ENCODE assay signal across 1 cellular context in the genomic region with DNA sequence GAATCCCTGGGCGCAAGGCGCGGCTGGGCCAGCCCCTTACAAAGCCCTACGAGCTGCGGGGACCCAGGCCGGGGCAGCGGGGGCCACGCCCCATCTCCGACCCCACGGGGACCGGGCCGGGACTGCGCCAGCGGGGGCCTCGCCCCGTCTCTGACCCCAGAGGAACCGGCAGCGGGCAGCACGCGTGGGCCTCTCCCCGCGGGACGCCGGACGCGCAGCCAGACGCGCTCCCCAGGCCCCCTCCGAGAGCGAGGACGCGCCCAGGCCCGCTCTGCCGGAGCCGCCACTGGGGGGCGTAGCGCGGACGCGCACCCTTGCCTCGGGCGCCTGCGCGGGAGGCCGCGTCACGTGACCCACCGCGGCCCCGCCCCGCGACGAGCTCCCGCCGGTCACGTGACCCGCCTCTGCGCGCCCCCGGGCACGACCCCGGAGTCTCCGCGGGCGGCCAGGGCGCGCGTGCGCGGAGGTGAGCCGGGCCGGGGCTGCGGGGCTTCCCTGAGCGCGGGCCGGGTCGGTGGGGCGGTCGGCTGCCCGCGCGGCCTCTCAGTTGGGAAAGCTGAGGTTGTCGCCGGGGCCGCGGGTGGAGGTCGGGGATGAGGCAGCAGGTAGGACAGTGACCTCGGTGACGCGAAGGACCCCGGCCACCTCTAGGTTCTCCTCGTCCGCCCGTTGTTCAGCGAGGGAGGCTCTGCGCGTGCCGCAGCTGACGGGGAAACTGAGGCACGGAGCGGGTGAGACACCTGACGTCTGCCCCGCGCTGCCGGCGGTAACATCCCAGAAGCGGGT.
TF ChIP-seq lines count a peak whose summit lies in the region.

A gene (plus strand): TSS at position 422 of the 786 bp plus-strand sequence. CDS start 3,006 bp downstream, outside the sequence.

TF ChIP-seq in HepG2, 621 proteins besides CTCF, POLR2A, EP300 and RAD21 (continued from another document and continues in another):
- TF ChIP-seq, protein P1, sequence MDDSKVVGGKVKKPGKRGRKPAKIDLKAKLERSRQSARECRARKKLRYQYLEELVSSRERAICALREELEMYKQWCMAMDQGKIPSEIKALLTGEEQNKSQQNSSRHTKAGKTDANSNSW (CRISPR knock-in tag; IDR thresholded peaks at IDR 0.05; ENCODE audit: borderline replicate concordance) = 0 out of 2 replicates have a peak, but pooled peaks have one; percentile 16
- TF ChIP-seq EEA1 (CRISPR knock-in tag; IDR thresholded peaks at IDR 0.05; ENCODE audit: borderline replicate concordance) (peak; percentile 94), GABPB1 (CRISPR knock-in tag; IDR thresholded peaks at IDR 0.05) (peak; percentile 66), ZNF615 (CRISPR knock-in tag; IDR thresholded peaks at IDR 0.05; ENCODE audit: borderline replicate concordance) (no peak), ZNF546 (CRISPR knock-in tag; conservative IDR thresholded peaks at IDR 0.05) (0 out of 2 replicates have a peak, but pooled peaks have one; percentile 37), ARID2 (CRISPR knock-in tag; IDR thresholded peaks at IDR 0.05; ENCODE audit: borderline replicate concordance) (peak; percentile 55; the same call in 1 of the 2 replicates), IRX3 (CRISPR knock-in tag; IDR thresholded peaks at IDR 0.05; ENCODE audit: borderline replicate concordance, low read depth) (peak; percentile 73; the same call in 1 of the 2 replicates), SALL2 (CRISPR knock-in tag; IDR thresholded peaks at IDR 0.05) (peak; percentile 91; the same call in 1 of the 2 replicates), POLR2AphosphoS5 (IDR thresholded peaks at IDR 0.05; ENCODE audit: low read depth, low read length) (peak; percentile 59), ZNF577 (CRISPR knock-in tag; IDR thresholded peaks at IDR 0.05; ENCODE audit: borderline replicate concordance, low read depth) (0 out of 2 replicates have a peak, but pooled peaks have one; percentile 31), ATF7-NPFF (CRISPR knock-in tag; IDR thresholded peaks at IDR 0.05; ENCODE audit: low read depth) (peak; percentile 73), ZIK1 (CRISPR knock-in tag; IDR thresholded peaks at IDR 0.05; ENCODE audit: borderline replicate concordance, low read depth) (peak; percentile 90), ZNF124 (CRISPR knock-in tag; IDR thresholded peaks at IDR 0.05) (peak; percentile 42; the same call in 1 of the 2 replicates), RFX5 (IDR thresholded peaks at IDR 0.05; ENCODE audit: low read depth, low read length) (peak; percentile 33; the same call in 1 of the 2 replicates), ZNF605 (CRISPR knock-in tag; IDR thresholded peaks at IDR 0.05) (no peak)
- TF ChIP-seq, protein P2, sequence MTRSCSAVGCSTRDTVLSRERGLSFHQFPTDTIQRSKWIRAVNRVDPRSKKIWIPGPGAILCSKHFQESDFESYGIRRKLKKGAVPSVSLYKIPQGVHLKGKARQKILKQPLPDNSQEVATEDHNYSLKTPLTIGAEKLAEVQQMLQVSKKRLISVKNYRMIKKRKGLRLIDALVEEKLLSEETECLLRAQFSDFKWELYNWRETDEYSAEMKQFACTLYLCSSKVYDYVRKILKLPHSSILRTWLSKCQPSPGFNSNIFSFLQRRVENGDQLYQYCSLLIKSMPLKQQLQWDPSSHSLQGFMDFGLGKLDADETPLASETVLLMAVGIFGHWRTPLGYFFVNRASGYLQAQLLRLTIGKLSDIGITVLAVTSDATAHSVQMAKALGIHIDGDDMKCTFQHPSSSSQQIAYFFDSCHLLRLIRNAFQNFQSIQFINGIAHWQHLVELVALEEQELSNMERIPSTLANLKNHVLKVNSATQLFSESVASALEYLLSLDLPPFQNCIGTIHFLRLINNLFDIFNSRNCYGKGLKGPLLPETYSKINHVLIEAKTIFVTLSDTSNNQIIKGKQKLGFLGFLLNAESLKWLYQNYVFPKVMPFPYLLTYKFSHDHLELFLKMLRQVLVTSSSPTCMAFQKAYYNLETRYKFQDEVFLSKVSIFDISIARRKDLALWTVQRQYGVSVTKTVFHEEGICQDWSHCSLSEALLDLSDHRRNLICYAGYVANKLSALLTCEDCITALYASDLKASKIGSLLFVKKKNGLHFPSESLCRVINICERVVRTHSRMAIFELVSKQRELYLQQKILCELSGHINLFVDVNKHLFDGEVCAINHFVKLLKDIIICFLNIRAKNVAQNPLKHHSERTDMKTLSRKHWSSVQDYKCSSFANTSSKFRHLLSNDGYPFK (CRISPR knock-in tag; IDR thresholded peaks at IDR 0.05; ENCODE audit: borderline replicate concordance) = peak; percentile 12; the same call in 1 of the 2 replicates
- TF ChIP-seq, protein P3, sequence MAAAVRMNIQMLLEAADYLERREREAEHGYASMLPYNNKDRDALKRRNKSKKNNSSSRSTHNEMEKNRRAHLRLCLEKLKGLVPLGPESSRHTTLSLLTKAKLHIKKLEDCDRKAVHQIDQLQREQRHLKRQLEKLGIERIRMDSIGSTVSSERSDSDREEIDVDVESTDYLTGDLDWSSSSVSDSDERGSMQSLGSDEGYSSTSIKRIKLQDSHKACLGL (CRISPR knock-in tag; IDR thresholded peaks at IDR 0.05) = peak; percentile 72
- TF ChIP-seq, protein P4, sequence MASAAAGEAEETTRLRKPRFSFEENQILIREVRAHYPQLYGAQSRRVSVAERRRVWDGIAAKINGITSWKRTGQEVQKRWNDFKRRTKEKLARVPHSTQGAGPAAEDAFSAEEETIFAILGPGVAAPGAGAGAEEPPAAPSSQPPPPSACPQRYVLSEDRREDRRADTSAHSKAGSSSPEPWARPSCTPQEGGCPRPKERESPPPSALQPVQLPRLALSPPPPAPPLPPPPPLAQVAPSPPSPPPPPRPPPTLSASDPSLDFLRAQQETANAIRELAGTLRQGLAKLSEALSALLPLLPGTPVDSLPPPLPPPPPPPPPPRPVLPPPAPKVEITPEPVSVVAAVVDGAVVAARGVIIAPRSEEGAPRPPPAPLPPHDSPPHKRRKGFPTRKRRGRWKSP (CRISPR knock-in tag; IDR thresholded peaks at IDR 0.05) = peak; percentile 33
- TF ChIP-seq, protein P5, sequence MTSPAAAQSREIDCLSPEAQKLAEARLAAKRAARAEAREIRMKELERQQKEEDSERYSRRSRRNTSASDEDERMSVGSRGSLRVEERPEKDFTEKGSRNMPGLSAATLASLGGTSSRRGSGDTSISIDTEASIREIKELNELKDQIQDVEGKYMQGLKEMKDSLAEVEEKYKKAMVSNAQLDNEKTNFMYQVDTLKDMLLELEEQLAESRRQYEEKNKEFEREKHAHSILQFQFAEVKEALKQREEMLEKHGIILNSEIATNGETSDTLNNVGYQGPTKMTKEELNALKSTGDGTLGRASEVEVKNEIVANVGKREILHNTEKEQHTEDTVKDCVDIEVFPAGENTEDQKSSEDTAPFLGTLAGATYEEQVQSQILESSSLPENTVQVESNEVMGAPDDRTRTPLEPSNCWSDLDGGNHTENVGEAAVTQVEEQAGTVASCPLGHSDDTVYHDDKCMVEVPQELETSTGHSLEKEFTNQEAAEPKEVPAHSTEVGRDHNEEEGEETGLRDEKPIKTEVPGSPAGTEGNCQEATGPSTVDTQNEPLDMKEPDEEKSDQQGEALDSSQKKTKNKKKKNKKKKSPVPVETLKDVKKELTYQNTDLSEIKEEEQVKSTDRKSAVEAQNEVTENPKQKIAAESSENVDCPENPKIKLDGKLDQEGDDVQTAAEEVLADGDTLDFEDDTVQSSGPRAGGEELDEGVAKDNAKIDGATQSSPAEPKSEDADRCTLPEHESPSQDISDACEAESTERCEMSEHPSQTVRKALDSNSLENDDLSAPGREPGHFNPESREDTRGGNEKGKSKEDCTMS (CRISPR knock-in tag; conservative IDR thresholded peaks at IDR 0.05) = no peak
- TF ChIP-seq, protein P6, sequence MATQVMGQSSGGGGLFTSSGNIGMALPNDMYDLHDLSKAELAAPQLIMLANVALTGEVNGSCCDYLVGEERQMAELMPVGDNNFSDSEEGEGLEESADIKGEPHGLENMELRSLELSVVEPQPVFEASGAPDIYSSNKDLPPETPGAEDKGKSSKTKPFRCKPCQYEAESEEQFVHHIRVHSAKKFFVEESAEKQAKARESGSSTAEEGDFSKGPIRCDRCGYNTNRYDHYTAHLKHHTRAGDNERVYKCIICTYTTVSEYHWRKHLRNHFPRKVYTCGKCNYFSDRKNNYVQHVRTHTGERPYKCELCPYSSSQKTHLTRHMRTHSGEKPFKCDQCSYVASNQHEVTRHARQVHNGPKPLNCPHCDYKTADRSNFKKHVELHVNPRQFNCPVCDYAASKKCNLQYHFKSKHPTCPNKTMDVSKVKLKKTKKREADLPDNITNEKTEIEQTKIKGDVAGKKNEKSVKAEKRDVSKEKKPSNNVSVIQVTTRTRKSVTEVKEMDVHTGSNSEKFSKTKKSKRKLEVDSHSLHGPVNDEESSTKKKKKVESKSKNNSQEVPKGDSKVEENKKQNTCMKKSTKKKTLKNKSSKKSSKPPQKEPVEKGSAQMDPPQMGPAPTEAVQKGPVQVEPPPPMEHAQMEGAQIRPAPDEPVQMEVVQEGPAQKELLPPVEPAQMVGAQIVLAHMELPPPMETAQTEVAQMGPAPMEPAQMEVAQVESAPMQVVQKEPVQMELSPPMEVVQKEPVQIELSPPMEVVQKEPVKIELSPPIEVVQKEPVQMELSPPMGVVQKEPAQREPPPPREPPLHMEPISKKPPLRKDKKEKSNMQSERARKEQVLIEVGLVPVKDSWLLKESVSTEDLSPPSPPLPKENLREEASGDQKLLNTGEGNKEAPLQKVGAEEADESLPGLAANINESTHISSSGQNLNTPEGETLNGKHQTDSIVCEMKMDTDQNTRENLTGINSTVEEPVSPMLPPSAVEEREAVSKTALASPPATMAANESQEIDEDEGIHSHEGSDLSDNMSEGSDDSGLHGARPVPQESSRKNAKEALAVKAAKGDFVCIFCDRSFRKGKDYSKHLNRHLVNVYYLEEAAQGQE (IDR thresholded peaks at IDR 0.05; ENCODE audit: borderline replicate concordance in 1 of 2, low read depth in 1 of 2, low read length in 2 of 2) = no peak
- TF ChIP-seq, protein P7, sequence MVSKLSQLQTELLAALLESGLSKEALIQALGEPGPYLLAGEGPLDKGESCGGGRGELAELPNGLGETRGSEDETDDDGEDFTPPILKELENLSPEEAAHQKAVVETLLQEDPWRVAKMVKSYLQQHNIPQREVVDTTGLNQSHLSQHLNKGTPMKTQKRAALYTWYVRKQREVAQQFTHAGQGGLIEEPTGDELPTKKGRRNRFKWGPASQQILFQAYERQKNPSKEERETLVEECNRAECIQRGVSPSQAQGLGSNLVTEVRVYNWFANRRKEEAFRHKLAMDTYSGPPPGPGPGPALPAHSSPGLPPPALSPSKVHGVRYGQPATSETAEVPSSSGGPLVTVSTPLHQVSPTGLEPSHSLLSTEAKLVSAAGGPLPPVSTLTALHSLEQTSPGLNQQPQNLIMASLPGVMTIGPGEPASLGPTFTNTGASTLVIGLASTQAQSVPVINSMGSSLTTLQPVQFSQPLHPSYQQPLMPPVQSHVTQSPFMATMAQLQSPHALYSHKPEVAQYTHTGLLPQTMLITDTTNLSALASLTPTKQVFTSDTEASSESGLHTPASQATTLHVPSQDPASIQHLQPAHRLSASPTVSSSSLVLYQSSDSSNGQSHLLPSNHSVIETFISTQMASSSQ (IDR thresholded peaks at IDR 0.05; ENCODE audit: low read depth) = no peak
- TF ChIP-seq, protein P7 (CRISPR knock-in tag; IDR thresholded peaks at IDR 0.05; ENCODE audit: borderline replicate concordance) = peak; percentile 37; the same call in 1 of the 2 replicates
- TF ChIP-seq, protein P8, sequence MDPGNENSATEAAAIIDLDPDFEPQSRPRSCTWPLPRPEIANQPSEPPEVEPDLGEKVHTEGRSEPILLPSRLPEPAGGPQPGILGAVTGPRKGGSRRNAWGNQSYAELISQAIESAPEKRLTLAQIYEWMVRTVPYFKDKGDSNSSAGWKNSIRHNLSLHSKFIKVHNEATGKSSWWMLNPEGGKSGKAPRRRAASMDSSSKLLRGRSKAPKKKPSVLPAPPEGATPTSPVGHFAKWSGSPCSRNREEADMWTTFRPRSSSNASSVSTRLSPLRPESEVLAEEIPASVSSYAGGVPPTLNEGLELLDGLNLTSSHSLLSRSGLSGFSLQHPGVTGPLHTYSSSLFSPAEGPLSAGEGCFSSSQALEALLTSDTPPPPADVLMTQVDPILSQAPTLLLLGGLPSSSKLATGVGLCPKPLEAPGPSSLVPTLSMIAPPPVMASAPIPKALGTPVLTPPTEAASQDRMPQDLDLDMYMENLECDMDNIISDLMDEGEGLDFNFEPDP (CRISPR knock-in tag; conservative IDR thresholded peaks at IDR 0.05) = no peak
